7 cellular contexts compared by ENCODE assay signal in the genomic region with DNA sequence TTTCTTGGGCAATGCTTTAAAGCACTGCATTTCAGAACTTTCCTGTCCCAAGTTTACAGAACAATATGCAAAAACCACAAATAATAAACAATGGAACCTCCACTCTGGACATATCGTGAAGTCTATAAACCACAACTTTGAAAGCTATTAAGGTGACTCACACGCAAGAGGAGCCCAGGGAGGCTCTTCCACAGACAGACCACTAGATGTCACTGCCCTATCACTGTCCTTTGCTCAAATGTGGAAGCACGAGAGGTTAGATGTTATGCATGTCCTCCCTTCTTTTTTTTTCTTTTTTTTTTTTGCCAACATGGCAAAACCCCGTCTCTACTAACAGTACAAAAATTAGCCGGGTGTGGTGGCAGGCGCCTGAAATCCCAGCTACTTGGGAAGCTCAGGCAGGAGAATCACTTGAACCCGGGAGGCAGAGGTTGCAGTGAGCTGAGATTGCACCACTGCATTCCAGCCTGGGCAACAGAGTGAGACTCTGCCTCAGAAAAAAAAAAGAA.
DNase-seq lines count a peak whose midpoint lies in the region; ATAC-seq and TF ChIP-seq lines count a peak whose summit lies in the region.
"Not testable (repeated sequence)": the region's sequence is repeated elsewhere in the genome, so short reads cannot be mapped to it uniquely, and the experiment has no call there.

No MANE protein-coding gene starts in this region.

- TF ChIP-seq CTCF in gastroesophageal sphincter (IDR thresholded peaks at IDR 0.05) (peak; percentile 72 to 90 (median 86)), osteocyte (IDR thresholded peaks at IDR 0.05) (peak; percentile 96)

- not testable (repeated sequence) for H3K27me3 ChIP-seq in gastroesophageal sphincter

- H3K27ac ChIP-seq in gastroesophageal sphincter = not testable (repeated sequence)

- 0 to 14% methylated on average over 3 to 6 of the region's 7 CpGs for WGBS in gastroesophageal sphincter (ENCODE audit: low coverage in 1 of 2), 2 donors

- H3K36me3 Mint-ChIP-seq in activated naive CD4-positive, alpha-beta T cell treated with anti-CD3 and anti-CD28 coated beads, Interleukin-2, amount 10 ng/mL, durations not matched to agents 7 days and 5 days = not testable (repeated sequence)
- peaks cover 14% of the 10 kb centered on the region for H3K36me3 Mint-ChIP-seq in osteocyte (ENCODE audit: unreplicated experiment)

- DNase-seq in NCI-H1105 (lab: John Stamatoyannopoulos, UW) (peak; percentile 65), SK-MEL-5 (ENCODE audit: low read depth, low spot score) (peak; percentile 91), osteocyte (ENCODE audit: extremely low spot score, unreplicated experiment) (peak; percentile 86)
- DNase-seq in activated naive CD4-positive, alpha-beta T cell treated with anti-CD3 and anti-CD28 coated beads, Interleukin-2, amount 10 ng/mL, durations not matched to agents 7 days and 5 days = peak; percentile 64

- H3K9me3 ChIP-seq in gastroesophageal sphincter = not testable (repeated sequence)

- not testable (repeated sequence) for H3K4me1 Mint-ChIP-seq in activated naive CD4-positive, alpha-beta T cell treated with anti-CD3 and anti-CD28 coated beads, Interleukin-2, amount 10 ng/mL, durations not matched to agents 7 days and 5 days; osteocyte (ENCODE audit: unreplicated experiment)

- CTCF ChIA-PET in activated naive CD4-positive, alpha-beta T cell treated with anti-CD3 and anti-CD28 coated beads, Interleukin-2, amount 10 ng/mL, durations not matched to agents 7 days and 5 days (lab: Charles Lee) = interaction anchor here (0.6 to 2.1 kb wide), 17 partner anchors 14 to 1081 kb away, joined by 3 to 12 read pairs (median 3); no protein-coding TSS in a partner anchor

- not testable (repeated sequence) for H3K27ac Mint-ChIP-seq in activated naive CD4-positive, alpha-beta T cell treated with anti-CD3 and anti-CD28 coated beads, Interleukin-2, amount 10 ng/mL, durations not matched to agents 7 days and 5 days; osteocyte (ENCODE audit: unreplicated experiment)

- ATAC-seq in GM18499 (IDR thresholded peaks at IDR 0.05; ENCODE audit: insufficient read depth, unreplicated experiment) = peak; percentile 64
- peak; percentile 84 for ATAC-seq in HG02798 (IDR thresholded peaks at IDR 0.05; ENCODE audit: poor library complexity, unreplicated experiment)
- peak; percentile 93 for ATAC-seq in gastroesophageal sphincter

- peaks cover 11% of the 10 kb centered on the region for H3K27me3 Mint-ChIP-seq in activated naive CD4-positive, alpha-beta T cell treated with anti-CD3 and anti-CD28 coated beads, Interleukin-2, amount 10 ng/mL, durations not matched to agents 7 days and 5 days
- H3K27me3 Mint-ChIP-seq in osteocyte (ENCODE audit: unreplicated experiment) = not testable (repeated sequence)

- not testable (repeated sequence) for TF ChIP-seq POLR2A in gastroesophageal sphincter (IDR thresholded peaks at IDR 0.05)

- in situ Hi-C loops in SK-MEL-5 (cut with HindIII; ENCODE audit: low pct_unique_long_range_greater_than_20kb, low sequenced_read_pairs) = not testable (repeated sequence)

- H3K4me3 Mint-ChIP-seq in activated naive CD4-positive, alpha-beta T cell treated with anti-CD3 and anti-CD28 coated beads, Interleukin-2, amount 10 ng/mL, durations not matched to agents 7 days and 5 days = not testable (repeated sequence)
- H3K4me3 Mint-ChIP-seq in osteocyte (ENCODE audit: unreplicated experiment) = peak overlapping the region; percentile 22

- H3K36me3 ChIP-seq in gastroesophageal sphincter = peaks cover 0 to 48% of the 10 kb centered on the region in 2 donors

- H3K4me1 ChIP-seq in gastroesophageal sphincter = not testable (repeated sequence)

- not testable (repeated sequence) for H3K4me3 ChIP-seq in gastroesophageal sphincter

- TF ChIP-seq EP300 in gastroesophageal sphincter (IDR thresholded peaks at IDR 0.05) = not testable (repeated sequence)

- H3K9me3 Mint-ChIP-seq in activated naive CD4-positive, alpha-beta T cell treated with anti-CD3 and anti-CD28 coated beads, Interleukin-2, amount 10 ng/mL, durations not matched to agents 7 days and 5 days; osteocyte (ENCODE audit: unreplicated experiment): not testable (repeated sequence)
